Comparison of ENCODE assay signal across 13 cellular contexts in the genomic region with DNA sequence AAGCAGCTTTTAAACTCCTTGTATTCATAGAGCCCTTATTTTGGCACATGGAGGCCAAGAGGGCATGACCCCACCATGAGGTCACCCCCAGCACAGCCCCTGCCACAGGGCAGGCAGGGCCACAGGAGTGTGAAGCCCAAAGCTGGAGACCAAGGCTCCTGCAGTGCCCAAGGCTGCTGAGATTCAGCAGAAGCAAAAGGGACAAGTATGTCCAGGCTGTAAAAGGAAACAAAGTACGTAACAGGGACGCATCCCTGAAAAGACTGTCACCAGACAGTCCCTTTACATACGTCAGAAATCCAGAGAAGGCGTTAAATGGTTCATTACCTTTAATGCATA.
"Had no signal": no experiment of that assay in that cellular context is flagged by ENCODE, and none has a peak within 500 bp of the region (broad histone marks: within the 10 kb centered on the region; RNA-seq: fewer than 3 reads in every experiment).

No MANE protein-coding gene starts in this region.

- H3K27ac ChIP-seq: cardiac muscle cell, foreskin keratinocyte had no signal

- H3K36me3 ChIP-seq: cardiac muscle cell had no signal

- H3K4me3 ChIP-seq: cardiac muscle cell, tibial nerve had no signal

- H3K9me3 ChIP-seq: tibial nerve had no signal

- DNase-seq: activated CD4-positive, alpha-beta T cell treated with anti-CD3 and anti-CD28 coated beads, Interleukin-2, amount 10 ng/mL, durations not matched to agents 7 days and 5 days; activated CD4-positive, CD25-positive, alpha-beta regulatory T cell; activated gamma-delta T cell treated with Interleukin-2 at 50 U/mL for 16 hours; activated T-cell treated with anti-CD3 and anti-CD28 coated beads, Interleukin-2, amount 50 U/mL, for 72 hours; foreskin keratinocyte; nephron progenitor cell; stimulated activated CD4-positive, alpha-beta T cell treated with anti-CD3 and anti-CD28 coated beads, Interleukin-2, amount 100 ng/mL, for 24 hours; T-helper 1 cell; T1000 had no signal

- H3K4me1 ChIP-seq: foreskin keratinocyte had no signal

- ATAC-seq: activated T-cell treated with anti-CD3 and anti-CD28 coated beads, Interleukin-2, amount 50 U/mL, for 72 hours; foreskin keratinocyte; SK-N-SH treated with all-trans-retinoic acid at 6 μM for 48 hours had no signal

- H3K27me3 ChIP-seq: cardiac muscle cell, dorsolateral prefrontal cortex, foreskin keratinocyte, tibial nerve had no signal
